ENCODE assay signal across 1 cellular context in the genomic region with DNA sequence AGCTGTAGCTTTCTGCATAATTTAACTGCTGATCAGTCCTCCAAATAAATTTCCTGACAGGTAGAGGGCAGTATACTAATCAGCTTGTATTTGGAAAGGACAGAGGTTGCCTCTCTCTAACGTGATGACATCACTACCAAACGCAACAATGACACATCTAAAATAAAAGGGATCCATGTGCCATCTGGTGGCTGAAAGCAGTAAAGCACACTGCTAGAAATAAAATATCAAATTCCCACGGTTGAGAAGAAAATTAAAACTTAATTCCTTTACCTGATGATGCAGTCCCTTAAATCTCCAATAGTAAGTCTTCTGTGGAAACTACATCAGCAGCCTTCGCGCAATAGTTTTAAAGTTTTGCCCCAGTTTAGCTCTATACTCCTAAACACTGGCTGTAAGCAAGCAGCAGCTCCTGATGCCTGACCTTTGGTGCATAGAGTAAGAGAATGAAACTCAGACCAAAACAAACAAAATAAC.
TF ChIP-seq lines count a peak whose summit lies in the region.

No MANE protein-coding gene starts in this region.

TF ChIP-seq in HepG2, 621 proteins besides CTCF, POLR2A, EP300 and RAD21 (continued from another document and continues in another):
- TF ChIP-seq ZSCAN5A (CRISPR knock-in tag; IDR thresholded peaks at IDR 0.05; ENCODE audit: borderline replicate concordance) (peak; percentile 83; the same call in 1 of the 2 replicates), REXO4 (CRISPR knock-in tag; IDR thresholded peaks at IDR 0.05; ENCODE audit: borderline replicate concordance) (no peak), ZNF781 (CRISPR knock-in tag; IDR thresholded peaks at IDR 0.05; ENCODE audit: borderline replicate concordance, not compliant biosample characterization) (no peak), HOXA9 (CRISPR knock-in tag; IDR thresholded peaks at IDR 0.05; ENCODE audit: borderline replicate concordance) (no peak), PAX8 (CRISPR knock-in tag; IDR thresholded peaks at IDR 0.05; ENCODE audit: borderline replicate concordance) (no peak), KDM4B (CRISPR knock-in tag; IDR thresholded peaks at IDR 0.05) (no peak), PLRG1 (conservative IDR thresholded peaks at IDR 0.05) (no peak), JUND (CRISPR knock-in tag; IDR thresholded peaks at IDR 0.05) (peak; percentile 58; the same call in 1 of the 2 replicates), ZNF138 (CRISPR knock-in tag; IDR thresholded peaks at IDR 0.05; ENCODE audit: low read depth) (no peak), MXD3 (CRISPR knock-in tag; IDR thresholded peaks at IDR 0.05) (no peak), ZNF121 (CRISPR knock-in tag; IDR thresholded peaks at IDR 0.05) (no peak), RORA (CRISPR knock-in tag; IDR thresholded peaks at IDR 0.05) (no peak), ZNF318 (CRISPR knock-in tag; IDR thresholded peaks at IDR 0.05) (no peak), JUN (CRISPR knock-in tag; IDR thresholded peaks at IDR 0.05) (no peak), ZNF407 (CRISPR knock-in tag; IDR thresholded peaks at IDR 0.05; ENCODE audit: not compliant biosample characterization) (no peak), FIP1L1 (IDR thresholded peaks at IDR 0.05; ENCODE audit: borderline replicate concordance, insufficient read depth, low read depth, low read length) (no peak), ATM (IDR thresholded peaks at IDR 0.05; ENCODE audit: borderline replicate concordance) (no peak), ATF2 (CRISPR knock-in tag; IDR thresholded peaks at IDR 0.05) (peak; percentile 97)
- TF ChIP-seq, protein P1, sequence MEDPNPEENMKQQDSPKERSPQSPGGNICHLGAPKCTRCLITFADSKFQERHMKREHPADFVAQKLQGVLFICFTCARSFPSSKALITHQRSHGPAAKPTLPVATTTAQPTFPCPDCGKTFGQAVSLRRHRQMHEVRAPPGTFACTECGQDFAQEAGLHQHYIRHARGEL (CRISPR knock-in tag; IDR thresholded peaks at IDR 0.05) = no peak
- TF ChIP-seq, protein P2, sequence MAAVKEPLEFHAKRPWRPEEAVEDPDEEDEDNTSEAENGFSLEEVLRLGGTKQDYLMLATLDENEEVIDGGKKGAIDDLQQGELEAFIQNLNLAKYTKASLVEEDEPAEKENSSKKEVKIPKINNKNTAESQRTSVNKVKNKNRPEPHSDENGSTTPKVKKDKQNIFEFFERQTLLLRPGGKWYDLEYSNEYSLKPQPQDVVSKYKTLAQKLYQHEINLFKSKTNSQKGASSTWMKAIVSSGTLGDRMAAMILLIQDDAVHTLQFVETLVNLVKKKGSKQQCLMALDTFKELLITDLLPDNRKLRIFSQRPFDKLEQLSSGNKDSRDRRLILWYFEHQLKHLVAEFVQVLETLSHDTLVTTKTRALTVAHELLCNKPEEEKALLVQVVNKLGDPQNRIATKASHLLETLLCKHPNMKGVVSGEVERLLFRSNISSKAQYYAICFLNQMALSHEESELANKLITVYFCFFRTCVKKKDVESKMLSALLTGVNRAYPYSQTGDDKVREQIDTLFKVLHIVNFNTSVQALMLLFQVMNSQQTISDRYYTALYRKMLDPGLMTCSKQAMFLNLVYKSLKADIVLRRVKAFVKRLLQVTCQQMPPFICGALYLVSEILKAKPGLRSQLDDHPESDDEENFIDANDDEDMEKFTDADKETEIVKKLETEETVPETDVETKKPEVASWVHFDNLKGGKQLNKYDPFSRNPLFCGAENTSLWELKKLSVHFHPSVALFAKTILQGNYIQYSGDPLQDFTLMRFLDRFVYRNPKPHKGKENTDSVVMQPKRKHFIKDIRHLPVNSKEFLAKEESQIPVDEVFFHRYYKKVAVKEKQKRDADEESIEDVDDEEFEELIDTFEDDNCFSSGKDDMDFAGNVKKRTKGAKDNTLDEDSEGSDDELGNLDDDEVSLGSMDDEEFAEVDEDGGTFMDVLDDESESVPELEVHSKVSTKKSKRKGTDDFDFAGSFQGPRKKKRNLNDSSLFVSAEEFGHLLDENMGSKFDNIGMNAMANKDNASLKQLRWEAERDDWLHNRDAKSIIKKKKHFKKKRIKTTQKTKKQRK (IDR thresholded peaks at IDR 0.05; ENCODE audit: low read length) = no peak
- TF ChIP-seq, protein P3, sequence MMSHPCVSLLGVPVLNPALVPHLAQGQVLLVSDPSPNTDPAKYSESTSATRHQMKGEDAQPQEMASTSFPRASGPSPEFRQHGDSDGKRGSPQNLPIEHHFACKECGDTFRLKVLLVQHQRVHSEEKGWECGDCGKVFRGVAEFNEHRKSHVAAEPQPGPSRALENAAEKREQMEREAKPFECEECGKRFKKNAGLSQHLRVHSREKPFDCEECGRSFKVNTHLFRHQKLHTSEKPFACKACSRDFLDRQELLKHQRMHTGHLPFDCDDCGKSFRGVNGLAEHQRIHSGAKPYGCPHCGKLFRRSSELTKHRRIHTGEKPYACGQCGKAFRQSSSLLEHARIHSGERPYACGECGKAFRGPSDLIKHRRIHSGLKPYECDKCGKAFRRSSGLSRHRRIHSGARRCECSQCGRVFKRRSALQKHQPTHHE (CRISPR knock-in tag; IDR thresholded peaks at IDR 0.05; ENCODE audit: borderline replicate concordance) = no peak
